8 cellular contexts compared by ENCODE assay signal in genomic region chr22:37538590-37539357, GRCh38. TPM values are rescaled to one million over a fixed set of nuclear protein-coding genes. Genes with fewer than 3 reads are reported as not detected.
DNase-seq lines count a peak whose midpoint lies in the region; ATAC-seq, FAIRE-seq and TF ChIP-seq lines count a peak whose summit lies in the region.

No MANE protein-coding gene starts in this region.

- H3K4me3 ChIP-seq in bronchial epithelial cell (ENCODE audit: low read depth, low read length) (no peak overlapping the region), kidney (ENCODE audit: low read length in 2 of 2) (peak overlapping the region in 1 of 2 donors; percentile 32)

- peak; percentile 42 to 87 for DNase-seq in NCI-H446 (lab: John Stamatoyannopoulos, UW)
- DNase-seq in activated CD4-positive, CD25-positive, alpha-beta regulatory T cell (lab: John Stamatoyannopoulos, UW) = peak; percentile 77 to 88 (median 84)
- DNase-seq in bronchial epithelial cell (ENCODE audit: low read depth) = peak; percentile 86
- peak; percentile 97 for DNase-seq in kidney
- DNase-seq in stimulated activated CD4-positive, alpha-beta T cell treated with anti-CD3 and anti-CD28 coated beads, Interleukin-1b, Interleukin-23, amount 100 ng/mL, for 1 hour (ENCODE audit: low read depth in 2 of 2) = peak; percentile 75

- ATAC-seq in GM18511 (IDR thresholded peaks at IDR 0.05; ENCODE audit: unreplicated experiment) (peak; percentile 85), HG03103 (IDR thresholded peaks at IDR 0.05; ENCODE audit: low read depth, unreplicated experiment) (peak; percentile 81)

- H3K9me3 ChIP-seq in kidney (ENCODE audit: control insufficient read depth in 1 of 2, low read length in 2 of 2) = no peaks in the 10 kb centered on the region

- TF ChIP-seq CTCF in bronchial epithelial cell (IDR thresholded peaks at IDR 0.05; ENCODE audit: insufficient read depth, low read length, severe bottlenecking) = peak; percentile 92
- peak; percentile 100 for TF ChIP-seq CTCF in kidney (IDR thresholded peaks at IDR 0.05; ENCODE audit: borderline replicate concordance, extremely low read depth, insufficient read depth)

- no peaks in the 10 kb centered on the region for H3K27me3 ChIP-seq in bronchial epithelial cell (ENCODE audit: control insufficient read depth, insufficient read depth, low read length)

- intact Hi-C loops in kidney (cut with DNase I) = loop anchor here (5.0 kb wide), 1 partner anchor 34 kb away; no protein-coding TSS in a partner anchor

- H3K36me3 ChIP-seq in bronchial epithelial cell (ENCODE audit: control insufficient read depth, insufficient read depth, low read length) (no peaks in the 10 kb centered on the region), kidney (ENCODE audit: control insufficient read depth in 1 of 2, insufficient read depth in 2 of 2, low read length in 2 of 2) (no peaks in the 10 kb centered on the region)

- H3K9ac ChIP-seq in kidney (ENCODE audit: low read length in 2 of 2) = peak overlapping the region in 1 of 2 donors; percentile 44

- H3K4me1 ChIP-seq in kidney (ENCODE audit: control insufficient read depth in 1 of 2, insufficient read depth in 1 of 2, low read depth in 1 of 2, low read length in 2 of 2) = peaks cover 0 to 11% of the 10 kb centered on the region in 2 donors

- peak; percentile 93 for FAIRE-seq in A204.1 (lab: Jason Lieb, UNC)
- FAIRE-seq in bronchial epithelial cell (lab: Jason Lieb, UNC) = peak; percentile 7
- FAIRE-seq in kidney (lab: Jason Lieb, UNC) = peak; percentile 87

- H3K27ac ChIP-seq in kidney (ENCODE audit: low read depth in 2 of 2, low read length in 2 of 2) = no peak overlapping the region

RNA-seq across cellular contexts. Expression of gene CARD10, which starts 19.6 kb away (rescaled TPM):
- total RNA-seq in bronchial epithelial cell (8.1 and 14.2 TPM in 2 replicates), kidney (42.3 TPM)
- 32.4 TPM for polyA plus RNA-seq in kidney (ENCODE audit: insufficient read depth, low read depth, low replicate concordance)

RNA-seq across cellular contexts. Expression of gene CDC42EP1, which starts 21.5 kb away (rescaled TPM):
- 5.8 and 11.0 TPM in 2 replicates for total RNA-seq in bronchial epithelial cell
- total RNA-seq in kidney = 68.5 TPM
- 29.5 TPM for polyA plus RNA-seq in kidney (ENCODE audit: insufficient read depth, low read depth, low replicate concordance)

RNA-seq across cellular contexts. Expression of gene LGALS2, which starts 41.1 kb away (rescaled TPM):
- total RNA-seq in bronchial epithelial cell (not detected in 2 replicates), kidney (20.4 TPM)
- polyA plus RNA-seq in kidney (ENCODE audit: insufficient read depth, low read depth, low replicate concordance) = 372 TPM

RNA-seq across cellular contexts. Expression of gene MFNG, which starts 52.6 kb away (rescaled TPM):
- total RNA-seq in bronchial epithelial cell (0.26 and 1.3 TPM in 2 replicates), kidney (31.1 TPM)
- polyA plus RNA-seq in kidney (ENCODE audit: insufficient read depth, low read depth, low replicate concordance) = 9.1 TPM

Comparison
In these comparisons a context has a peak if more than half of its experiments do, and no peak if none do; other contexts are left out.
1. RNA of gene LGALS2, which starts 41.1 kb away (total RNA-seq): 20.4 TPM in kidney (single experiment); not detected in bronchial epithelial cell; every median in the first group is over 10 times any median in the second.
2. Peak in every context shown above with its lines, with median percentiles within 50 percentile points of each other: DNase-seq.